10 cellular contexts compared by ENCODE assay signal in the genomic region with DNA sequence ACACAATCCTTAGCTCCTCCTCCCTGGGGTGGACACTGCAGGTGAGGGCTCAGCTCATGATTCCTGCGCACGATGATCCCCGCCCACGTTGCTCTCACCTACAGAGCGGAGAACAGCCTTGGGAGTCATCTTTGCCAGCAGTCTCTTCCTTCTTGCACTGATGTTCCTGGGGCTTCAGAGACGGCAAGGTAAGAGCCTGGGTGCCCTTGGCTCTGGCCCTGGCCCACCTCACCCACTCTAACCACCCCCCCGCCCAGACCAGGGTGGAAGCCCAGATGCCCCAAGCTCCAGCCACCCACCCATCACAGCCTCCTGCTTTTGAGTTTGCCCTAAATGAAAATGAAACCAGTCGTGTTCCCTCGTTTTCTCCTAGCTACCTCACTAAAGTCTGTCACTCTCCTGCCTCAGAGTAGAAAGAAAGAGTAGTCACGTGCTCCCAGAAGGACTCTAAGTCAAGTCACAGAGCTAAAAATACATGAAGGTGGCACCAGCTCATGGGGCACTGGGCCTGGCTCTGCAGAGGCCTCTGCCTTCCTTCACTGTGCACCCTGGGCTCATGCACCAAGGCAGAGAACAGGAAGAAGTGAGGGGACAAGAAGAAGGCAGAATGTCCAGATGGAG. TPM values are rescaled to one million over a fixed set of nuclear protein-coding genes. Genes with fewer than 3 reads are reported as not detected.
DNase-seq lines count a peak whose midpoint lies in the region; ATAC-seq lines count a peak whose summit lies in the region.
"Had no signal": no experiment of that assay in that cellular context is flagged by ENCODE, and none has a peak within 500 bp of the region (broad histone marks: within the 10 kb centered on the region; RNA-seq: fewer than 3 reads in every experiment).

No MANE protein-coding gene starts in this region.

- H3K27me3 Mint-ChIP-seq in activated naive CD4-positive, alpha-beta T cell treated with anti-CD3 and anti-CD28 coated beads, Interleukin-2, amount 50 U/mL, for 24 hours, result no peaks in the 10 kb centered on the region

- peaks cover 64% of the 10 kb centered on the region for H3K36me3 ChIP-seq in thymus (ENCODE audit: control insufficient read depth, insufficient read depth)
- H3K36me3 ChIP-seq in SJCRH30, result peaks cover 50% of the 10 kb centered on the region

- DNase-seq in activated T-cell treated with anti-CD3 and anti-CD28 coated beads for 4 hours (peak; percentile 29), medulla oblongata (ENCODE audit: extremely low spot score) (peak; percentile 12), SJCRH30 (no peak), SIG-M5 treated with dmso at 0.1 percent for 504 hours (lab: John Stamatoyannopoulos, UW; ENCODE audit: unreplicated experiment) (no peak)
- no peak for DNase-seq in activated T-cell treated with anti-CD3 and anti-CD28 coated beads, Interleukin-2, amount 50 U/mL, for 1 hour

- H3K4me1 ChIP-seq in thymus (ENCODE audit: control insufficient read depth, insufficient read depth, low read length), result peaks cover 47% of the 10 kb centered on the region
- H3K4me1 ChIP-seq in SJCRH30, result no peaks in the 10 kb centered on the region

- ATAC-seq in GM21619 (IDR thresholded peaks at IDR 0.05; ENCODE audit: unreplicated experiment), result no peak

- peak overlapping the region; percentile 82 for H3K4me3 Mint-ChIP-seq in activated naive CD4-positive, alpha-beta T cell treated with anti-CD3 and anti-CD28 coated beads, Interleukin-2, amount 50 U/mL, for 24 hours

- H3K4me3 ChIP-seq in thymus (ENCODE audit: low read length) (peak overlapping the region; percentile 22), SJCRH30 (no peak overlapping the region)

- 67% methylated on average over 10 of the region's 10 CpGs for WGBS in thymus

- no peaks in the 10 kb centered on the region for H3K9me3 Mint-ChIP-seq in activated naive CD4-positive, alpha-beta T cell treated with anti-CD3 and anti-CD28 coated beads, Interleukin-2, amount 50 U/mL, for 24 hours

- H3K27ac ChIP-seq in thymus (ENCODE audit: low read depth) (peak overlapping the region; percentile 91), SJCRH30 (no peak overlapping the region)

- H3K9me3 ChIP-seq in thymus (ENCODE audit: control insufficient read depth) (no peaks in the 10 kb centered on the region), SJCRH30 (replicated peaks) (no peaks in the 10 kb centered on the region)

- peaks cover 82% of the 10 kb centered on the region for H3K4me1 Mint-ChIP-seq in activated naive CD4-positive, alpha-beta T cell treated with anti-CD3 and anti-CD28 coated beads, Interleukin-2, amount 50 U/mL, for 24 hours

- peaks cover 48% of the 10 kb centered on the region for H3K36me3 Mint-ChIP-seq in activated naive CD4-positive, alpha-beta T cell treated with anti-CD3 and anti-CD28 coated beads, Interleukin-2, amount 50 U/mL, for 24 hours

- H3K27me3 ChIP-seq in thymus (ENCODE audit: control insufficient read depth, insufficient read depth) (no peaks in the 10 kb centered on the region), SJCRH30 (no peaks in the 10 kb centered on the region)

- H3K27ac Mint-ChIP-seq in activated naive CD4-positive, alpha-beta T cell treated with anti-CD3 and anti-CD28 coated beads, Interleukin-2, amount 50 U/mL, for 24 hours, result peak overlapping the region; percentile 99

RNA-seq across cellular contexts. Expression of a gene that starts 9.0 kb away (rescaled TPM):
- 28.6 TPM for polyA plus RNA-seq in thymus
- 2.2 and 4.9 TPM in 2 replicates for total RNA-seq in SJCRH30 (2014; rRNA removed; shearing (Covaris generic))

RNA-seq across cellular contexts. Expression of a gene that starts 9.6 kb away (rescaled TPM):
- 17.2 TPM for polyA plus RNA-seq in thymus
- total RNA-seq in SJCRH30 (2014; rRNA removed; shearing (Covaris generic)), result 7.3 and 8.0 TPM in 2 replicates

RNA-seq across cellular contexts. Expression of a gene that starts 16.1 kb away (rescaled TPM):
- 75.4 TPM for polyA plus RNA-seq in thymus
- total RNA-seq in SJCRH30 (2014; rRNA removed; shearing (Covaris generic)), result 0.12 and 0.15 TPM in 2 replicates
- total RNA-seq: A673, endothelial cell of umbilical vein had no signal
- polyA plus RNA-seq: endothelial cell of umbilical vein had no signal

RNA-seq across cellular contexts. Expression of a gene that starts 32.2 kb away (rescaled TPM):
- polyA plus RNA-seq in thymus, result 136 TPM
- total RNA-seq in SJCRH30 (2014; rRNA removed; shearing (Covaris generic)), result 200 and 208 TPM in 2 replicates

RNA-seq across cellular contexts. Expression of a gene that starts 33.0 kb away (rescaled TPM):
- 18.8 TPM for polyA plus RNA-seq in thymus
- 215 and 218 TPM in 2 replicates for total RNA-seq in SJCRH30 (2014; rRNA removed; shearing (Covaris generic))

Comparison
In these comparisons a context has a peak if more than half of its experiments do, and no peak if none do; other contexts are left out.
1. DNase-seq: peak in activated T-cell treated with anti-CD3 and anti-CD28 coated beads for 4 hours (single experiment) and medulla oblongata (single experiment); none in activated T-cell treated with anti-CD3 and anti-CD28 coated beads, Interleukin-2, amount 50 U/mL, for 1 hour (single experiment), SJCRH30 (0 of 2) and SIG-M5 treated with dmso at 0.1 percent for 504 hours (single experiment).